Comparison of ENCODE assay signal across 8 cellular contexts in the genomic region with DNA sequence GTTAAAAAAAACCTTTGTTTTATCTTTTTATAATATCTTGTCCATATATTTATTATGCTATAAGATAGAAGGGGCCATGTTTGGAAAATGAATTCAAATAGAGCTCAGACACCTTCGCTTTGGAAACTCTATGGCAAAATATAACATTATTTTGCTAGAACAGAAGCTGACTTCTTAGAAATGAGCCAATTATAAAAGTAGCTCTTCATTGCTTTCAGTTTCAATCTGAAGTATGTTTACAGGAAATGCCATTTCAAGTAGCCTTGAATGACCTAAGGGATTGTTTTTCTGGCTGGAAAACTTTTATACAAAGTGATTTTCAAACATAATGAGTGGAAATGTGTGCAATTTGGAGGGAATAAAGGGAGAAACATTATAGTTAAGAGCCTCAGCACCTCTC. TPM values are rescaled to one million over a fixed set of nuclear protein-coding genes. Genes with fewer than 3 reads are reported as not detected.
DNase-seq lines count a peak whose midpoint lies in the region; ATAC-seq and TF ChIP-seq lines count a peak whose summit lies in the region.

No MANE protein-coding gene starts in this region.

- H3K9me3 Mint-ChIP-seq in stimulated activated memory B cell treated with anti-CD40 and anti-IgM and Interleukin-4, amounts not matched to agents 10 μg/mL and 1 μg/mL and 100 μg/mL, for 72 hours = peaks cover 4% of the 10 kb centered on the region

- no peaks in the 10 kb centered on the region for H3K79me2 ChIP-seq in MM.1S (ENCODE audit: low read length)

- peak overlapping the region; percentile 5; the same call in 1 of the 2 replicates for H3K9ac ChIP-seq in MM.1S (ENCODE audit: low read length)

- no peaks in the 10 kb centered on the region for H3K27me3 Mint-ChIP-seq in stimulated activated memory B cell treated with anti-CD40 and anti-IgM and Interleukin-4, amounts not matched to agents 10 μg/mL and 1 μg/mL and 100 μg/mL, for 72 hours

- H3K4me1 ChIP-seq in MM.1S (ENCODE audit: low read length) = peaks cover 22% of the 10 kb centered on the region

- H3K9me3 ChIP-seq in MM.1S (replicated peaks; ENCODE audit: insufficient read depth, low read length) = no peaks in the 10 kb centered on the region

- H3K4me2 ChIP-seq in MM.1S (ENCODE audit: low read depth, low read length) = peak overlapping the region; percentile 57

- ATAC-seq in GM21447 (IDR thresholded peaks at IDR 0.05; ENCODE audit: unreplicated experiment) = peak; percentile 89
- no peak for ATAC-seq in stimulated activated memory B cell treated with anti-CD40 and anti-IgM and Interleukin-4, amounts not matched to agents 10 μg/mL and 1 μg/mL and 100 μg/mL, for 72 hours

- peak overlapping the region; percentile 57 for H2AFZ ChIP-seq in MM.1S (ENCODE audit: low read length)

- H3K27ac Mint-ChIP-seq in stimulated activated memory B cell treated with anti-CD40 and anti-IgM and Interleukin-4, amounts not matched to agents 10 μg/mL and 1 μg/mL and 100 μg/mL, for 72 hours = peak overlapping the region; percentile 81

- H4K20me1 ChIP-seq in MM.1S (ENCODE audit: insufficient read depth, low read length) = no peaks in the 10 kb centered on the region

- DNase-seq in EL = peak; percentile 8
- peak; percentile 66 for DNase-seq in MM.1S
- peak; percentile 12 for DNase-seq in epithelial cell of esophagus (ENCODE audit: low read depth)
- no peak for DNase-seq in hepatic stellate cell (ENCODE audit: low spot score)
- DNase-seq in H7 = no peak
- no peak for DNase-seq in NCI-H748 treated with DMSO at 0.1 percent for 48 hours (lab: John Stamatoyannopoulos, UW)

- no peaks in the 10 kb centered on the region for H3F3A ChIP-seq in MM.1S (ENCODE audit: insufficient read depth, low read length)

- H3K36me3 ChIP-seq in MM.1S (replicated peaks; ENCODE audit: insufficient read depth, low read length) = no peaks in the 10 kb centered on the region
- H3K36me3 ChIP-seq in H7 (replicated peaks; ENCODE audit: control insufficient read depth, insufficient read depth, low read length) = no peaks in the 10 kb centered on the region

- H3K4me3 ChIP-seq in MM.1S (ENCODE audit: low read length) (peak overlapping the region; percentile 2; the same call in 1 of the 2 replicates), epithelial cell of esophagus (ENCODE audit: low read length) (no peak overlapping the region), H7 (ENCODE audit: insufficient read depth, low read depth, low read length) (no peak overlapping the region)

- peaks cover 26% of the 10 kb centered on the region for H3K4me1 Mint-ChIP-seq in stimulated activated memory B cell treated with anti-CD40 and anti-IgM and Interleukin-4, amounts not matched to agents 10 μg/mL and 1 μg/mL and 100 μg/mL, for 72 hours

- H3K36me3 Mint-ChIP-seq in stimulated activated memory B cell treated with anti-CD40 and anti-IgM and Interleukin-4, amounts not matched to agents 10 μg/mL and 1 μg/mL and 100 μg/mL, for 72 hours = peaks cover 9% of the 10 kb centered on the region

- no peak overlapping the region for H3K4me3 Mint-ChIP-seq in stimulated activated memory B cell treated with anti-CD40 and anti-IgM and Interleukin-4, amounts not matched to agents 10 μg/mL and 1 μg/mL and 100 μg/mL, for 72 hours

- H3K9me2 ChIP-seq in MM.1S (replicated peaks; ENCODE audit: insufficient read depth, low read length) = no peaks in the 10 kb centered on the region

- H3K27me3 ChIP-seq in MM.1S (replicated peaks; ENCODE audit: insufficient read depth, low read length) (no peaks in the 10 kb centered on the region), H7 (ENCODE audit: control insufficient read depth, insufficient read depth, low read length) (no peaks in the 10 kb centered on the region)

- peak overlapping the region; percentile 38; the same call in 1 of the 2 replicates for H3K27ac ChIP-seq in MM.1S (ENCODE audit: low read length)

- no peak for TF ChIP-seq CTCF in MM.1S (IDR thresholded peaks at IDR 0.05; ENCODE audit: low read length)
- no peak for TF ChIP-seq CTCF in epithelial cell of esophagus (IDR thresholded peaks at IDR 0.05; ENCODE audit: insufficient read depth, low read depth, low read length, missing control alignments)

RNA-seq across cellular contexts. Expression of gene GBP5, which starts 37.8 kb away (rescaled TPM):
- not detected in 2 replicates for total RNA-seq in H7 (2014; rRNA removed; shearing (Covaris generic))

RNA-seq across cellular contexts. Expression of gene GBP6, which starts 53.4 kb away (rescaled TPM):
- total RNA-seq in H7 (2014; rRNA removed; shearing (Covaris generic)) = not detected in 2 replicates

Comparison
In these comparisons a context has a peak if more than half of its experiments do, and no peak if none do; other contexts are left out.
1. DNase-seq: peak in EL (single experiment), MM.1S (single experiment) and epithelial cell of esophagus (single experiment); none in hepatic stellate cell (single experiment), H7 (single experiment) and NCI-H748 treated with DMSO at 0.1 percent for 48 hours (single experiment).